9 cellular contexts compared by ENCODE assay signal in genomic region chr1:151680812-151681211, GRCh38. TPM values are rescaled to one million over a fixed set of nuclear protein-coding genes. Genes with fewer than 3 reads are reported as not detected.
DNase-seq lines count a peak whose midpoint lies in the region; ATAC-seq and TF ChIP-seq lines count a peak whose summit lies in the region.
"Had no signal": no experiment of that assay in that cellular context is flagged by ENCODE, and none has a peak within 500 bp of the region (broad histone marks: within the 10 kb centered on the region; RNA-seq: fewer than 3 reads in every experiment).

No MANE protein-coding gene starts in this region.

- H3K36me3 ChIP-seq in brain microvascular endothelial cell (replicated peaks): no peaks in the 10 kb centered on the region
- peaks cover 0 to 34% of the 10 kb centered on the region in 2 donors for H3K36me3 ChIP-seq in left lung

- TF ChIP-seq POLR2A in erythroblast (IDR thresholded peaks at IDR 0.05; ENCODE audit: low read length): no peak

- POLR2A ChIA-PET in AG04449 (lab: Yijun Ruan, JAX): no interaction called here

- in situ Hi-C loops in brain microvascular endothelial cell (cut with HindIII; ENCODE audit: low pct_ligation_motif_present, low sequenced_read_pairs): no loop called here

- ATAC-seq in left lung (peak; percentile 94), HG03175 (IDR thresholded peaks at IDR 0.05; ENCODE audit: unreplicated experiment) (no peak), GM21381 (IDR thresholded peaks at IDR 0.05; ENCODE audit: unreplicated experiment) (no peak)

- DNase-seq in AG04449 (ENCODE audit: low read depth, low spot score) (peak; percentile 62), HS-27A (ENCODE audit: low read depth) (peak; percentile 69), brain microvascular endothelial cell (peak; percentile 78), left lung (no peak), erythroblast (lab: John Stamatoyannopoulos, UW) (no peak), RPMI8226 (no peak)

- CTCF ChIA-PET in AG04449 (lab: Yijun Ruan, JAX): interaction anchor here (1.6 to 3.0 kb wide), 2 partner anchors 11 to 54 kb away, joined by 4 to 21 read pairs; no protein-coding TSS in a partner anchor

- H3K27ac ChIP-seq in brain microvascular endothelial cell (peak overlapping the region; percentile 82), left lung (no peak overlapping the region)

- TF ChIP-seq CTCF in AG04449 (IDR thresholded peaks at IDR 0.05; ENCODE audit: insufficient read depth, low read length, missing control alignments) (no peak), brain microvascular endothelial cell (IDR thresholded peaks at IDR 0.05; ENCODE audit: low read depth, low read length, missing control alignments) (no peak), left lung (IDR thresholded peaks at IDR 0.05) (no peak)

- H3K4me1 ChIP-seq in left lung: peaks cover 0 to 16% of the 10 kb centered on the region in 2 donors

- no peaks in the 10 kb centered on the region for H3K9me3 ChIP-seq in left lung

- H3K4me3 ChIP-seq in AG04449 (ENCODE audit: low read depth, low read length) (no peak overlapping the region), brain microvascular endothelial cell (ENCODE audit: low read depth, low read length) (no peak overlapping the region), left lung (no peak overlapping the region)

- H3K27me3 ChIP-seq in brain microvascular endothelial cell (replicated peaks): no peaks in the 10 kb centered on the region
- no peaks in the 10 kb centered on the region for H3K27me3 ChIP-seq in left lung

- intact Hi-C loops in left lung (cut with DNase I): no loop called here

RNA-seq across cellular contexts. Expression of gene CELF3, which starts 35.8 kb away (rescaled TPM):
- total RNA-seq in left lung: not detected
- total RNA-seq: lung microvascular endothelial cell had no signal

RNA-seq across cellular contexts. Expression of gene RIIAD1, which starts 40.5 kb away (rescaled TPM):
- 1 to 10 TPM in 1 of 2 donors, not detected in 1; 4.0 TPM for total RNA-seq in left lung
- total RNA-seq: lung microvascular endothelial cell had no signal

Comparison
In these comparisons a context has a peak if more than half of its experiments do, and no peak if none do; other contexts are left out.
1. DNase-seq: peak in AG04449 (single experiment), HS-27A (single experiment) and brain microvascular endothelial cell (single experiment); none in left lung (0 of 2), erythroblast (0 of 2) and RPMI8226 (single experiment).